ENCODE assay signal across 22 cellular contexts in the genomic region with DNA sequence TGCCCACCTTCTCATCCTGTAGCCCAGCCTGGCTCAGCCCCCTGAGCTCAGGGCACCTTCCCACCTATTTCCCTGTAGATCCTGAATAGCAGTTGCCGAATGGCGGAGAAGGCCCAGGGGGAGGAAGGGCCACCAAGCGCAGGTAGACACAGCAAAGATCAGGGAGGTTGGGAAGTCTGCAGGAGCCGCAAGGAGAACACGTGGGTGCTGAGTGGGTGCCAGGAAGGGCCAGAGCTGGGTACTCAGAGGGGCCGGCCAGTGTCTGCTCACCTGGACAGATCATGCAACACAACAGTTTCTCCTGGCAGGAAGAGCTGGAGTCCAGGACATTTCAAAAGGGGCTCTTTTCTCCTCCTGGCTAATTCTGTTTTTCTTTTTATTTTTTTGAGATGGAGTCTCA. TPM values are rescaled to one million over a fixed set of nuclear protein-coding genes. Genes with fewer than 3 reads are reported as not detected.
DNase-seq lines count a peak whose midpoint lies in the region; ATAC-seq and TF ChIP-seq lines count a peak whose summit lies in the region.
"Had no signal": no experiment of that assay in that cellular context is flagged by ENCODE, and none has a peak within 500 bp of the region (broad histone marks: within the 10 kb centered on the region; RNA-seq: fewer than 3 reads in every experiment).

No MANE protein-coding gene starts in this region.

- ATAC-seq in left ventricle myocardium superior (no peak), HG02798 (IDR thresholded peaks at IDR 0.05; ENCODE audit: poor library complexity, unreplicated experiment) (no peak)
- ATAC-seq: A549 had no signal

- no peak overlapping the region for H2BK15ac ChIP-seq in H9 (ENCODE audit: low read depth, low read length)

- no peak overlapping the region for H2BK5ac ChIP-seq in H9 (ENCODE audit: insufficient read length, low read length)

- H4K91ac ChIP-seq in H9 (ENCODE audit: insufficient read length, low read depth, low read length) = no peak overlapping the region

- H3K4me1 Mint-ChIP-seq in H9 = peaks cover 9% of the 10 kb centered on the region in 2 experiments
- H3K4me1 Mint-ChIP-seq: CD14-positive monocyte had no signal

- peaks cover 37% of the 10 kb centered on the region for H3K36me3 ChIP-seq in left ventricle myocardium inferior
- H3K36me3 ChIP-seq in tibial artery = peaks cover 18 to 62% (median 40%) of the 10 kb centered on the region in 3 donors

- no peak overlapping the region for H3K4me3 ChIP-seq in left ventricle myocardium inferior
- H3K4me3 ChIP-seq in tibial artery = peak overlapping the region in 1 of 2 donors; percentile 26
- H3K4me3 ChIP-seq: A549 had no signal

- no peak overlapping the region for H3K4me2 ChIP-seq in H9 (ENCODE audit: insufficient read depth, insufficient read length, low read length)
- H3K4me2 ChIP-seq: A549 had no signal

- no peak for DNase-seq in left ventricle myocardium inferior
- no peak for DNase-seq in left ventricle myocardium superior
- no peak for DNase-seq in tibial artery
- DNase-seq in H9 = no peak
- DNase-seq in COLO829 (ENCODE audit: low spot score) = no peak
- DNase-seq: EL, GF-D8, GOT3, MV-4-11, NCI-H1105 treated with DMSO at 0.1 percent for 48 hours, NCI-H2029 treated with DMSO at 0.1 percent for 48 hours, NCI-H226, NCI-H510A treated with DMSO at 0.1 percent for 48 hours, NCI-H748 treated with DMSO at 0.1 percent for 48 hours had no signal

- H3K36me3 Mint-ChIP-seq in H9 (ENCODE audit: insufficient read depth in 1 of 3, low read depth in 3 of 3) = peaks cover 14 to 42% (median 34%) of the 10 kb centered on the region in 3 experiments; a peak in 6 of 7 replicates

- H2BK12ac ChIP-seq in H9 (ENCODE audit: insufficient read length, low read depth, low read length) = no peak overlapping the region

- intact Hi-C loops in left ventricle myocardium inferior (cut with micrococcal nuclease) = loop anchor here (5.0 kb wide), 1 partner anchor 184 kb away; no protein-coding TSS in a partner anchor
- intact Hi-C loops in left ventricle myocardium superior (cut with micrococcal nuclease) = loop anchor here (2.0 kb wide), 1 partner anchor 185 kb away; no protein-coding TSS in a partner anchor
- intact Hi-C loops in tibial artery (cut with DNase I; ENCODE audit: low total_unique reads) = loop anchor here (2.0 to 10.0 kb wide), 3 partner anchors 189 to 253 kb away; partner anchors contain the start of genes GON7 and UBR7

- H3K9me3 ChIP-seq in left ventricle myocardium inferior (replicated peaks) = no peaks in the 10 kb centered on the region
- H3K9me3 ChIP-seq in tibial artery = no peaks in the 10 kb centered on the region
- H3K9me3 ChIP-seq in H9 (ENCODE audit: control insufficient read depth, low read depth, low read length) = no peaks in the 10 kb centered on the region
- H3K9me3 ChIP-seq: A549 had no signal

- H3K79me1 ChIP-seq in H9 (ENCODE audit: insufficient read depth, low read depth, low read length, poor library complexity, severe bottlenecking) = no peaks in the 10 kb centered on the region

- no peak overlapping the region for H2AK5ac ChIP-seq in H9 (ENCODE audit: insufficient read length, low read length)

- TF ChIP-seq CTCF in left ventricle myocardium inferior (IDR thresholded peaks at IDR 0.05; ENCODE audit: borderline replicate concordance) (no peak), tibial artery (IDR thresholded peaks at IDR 0.05) (no peak), H9 (conservative IDR thresholded peaks at IDR 0.05) (no peak)

- H3K23ac ChIP-seq in H9 (ENCODE audit: insufficient read length, low read depth, low read length) = no peak overlapping the region

- H3K4me1 ChIP-seq in left ventricle myocardium inferior (peaks cover 72% of the 10 kb centered on the region), tibial artery (peaks cover 0 to 43% (median 36%) of the 10 kb centered on the region in 4 donors), H9 (ENCODE audit: insufficient read depth, low read length) (no peaks in the 10 kb centered on the region)

- H2AFZ ChIP-seq in H9 (ENCODE audit: low read length) = no peak overlapping the region

- H3K4ac ChIP-seq in H9 (ENCODE audit: low read depth, low read length) = no peak overlapping the region

- H3K9ac ChIP-seq in H9 (ENCODE audit: extremely low read depth, insufficient read length, low read length) = no peak overlapping the region

- H3K23me2 ChIP-seq in H9 (ENCODE audit: insufficient read length, low read depth, low read length, poor library complexity, severe bottlenecking) = no peaks in the 10 kb centered on the region

- no peaks in the 10 kb centered on the region for H3K27me3 ChIP-seq in left ventricle myocardium inferior (ENCODE audit: low read depth)
- no peaks in the 10 kb centered on the region for H3K27me3 ChIP-seq in layer of hippocampus (ENCODE audit: control insufficient read depth, insufficient read depth, low read length)
- H3K27me3 ChIP-seq in tibial artery = no peaks in the 10 kb centered on the region
- no peaks in the 10 kb centered on the region for H3K27me3 ChIP-seq in H9 (ENCODE audit: insufficient read depth, low read length)

- H2BK20ac ChIP-seq in H9 (ENCODE audit: low read depth, low read length, poor library complexity, severe bottlenecking) = no peak overlapping the region

- no peak overlapping the region for H2BK120ac ChIP-seq in H9 (ENCODE audit: low read depth, low read length, poor library complexity, severe bottlenecking)

- H3K14ac ChIP-seq in H9 (ENCODE audit: insufficient read depth, low read length) = no peak overlapping the region

- no peak overlapping the region for H4K5ac ChIP-seq in H9 (ENCODE audit: insufficient read length, low read depth, low read length)

- H3K27ac ChIP-seq in left ventricle myocardium inferior (replicated peaks) = peak overlapping the region; percentile 87
- H3K27ac ChIP-seq in cingulate gyrus (ENCODE audit: low read depth, low read length) = peak overlapping the region; percentile 76
- H3K27ac ChIP-seq in layer of hippocampus (ENCODE audit: low read depth, low read length) = peak overlapping the region; percentile 52
- H3K27ac ChIP-seq in tibial artery = peak overlapping the region; percentile 72 to 85
- no peak overlapping the region for H3K27ac ChIP-seq in H9 (ENCODE audit: insufficient read length, low read depth, low read length)
- H3K27ac ChIP-seq: A549 had no signal

- H4K20me1 ChIP-seq in H9 (ENCODE audit: control insufficient read depth, insufficient read depth, insufficient read length) = no peaks in the 10 kb centered on the region

- no peak overlapping the region for H3K4me3 Mint-ChIP-seq in H9
- H3K4me3 Mint-ChIP-seq: B cell, CD14-positive monocyte, IgD-negative memory B cell had no signal

- no peak overlapping the region for H3K56ac ChIP-seq in H9 (ENCODE audit: insufficient read length, low read depth, low read length)

- no peak overlapping the region for H3K18ac ChIP-seq in H9 (ENCODE audit: insufficient read length, low read depth, low read length)

- 0 out of 7 replicates have a peak overlapping the region, but pooled peaks of 1 of the 3 experiments have one; percentile 18 for H3K27ac Mint-ChIP-seq in H9
- H3K27ac Mint-ChIP-seq: B cell, IgD-negative memory B cell had no signal

- no peak overlapping the region for H3T11ph ChIP-seq in H9 (ENCODE audit: low read length)

- H3K9me3 Mint-ChIP-seq in H9 = no peaks in the 10 kb centered on the region; a peak in 1 of 5 replicates
- H3K9me3 Mint-ChIP-seq: CD14-positive monocyte, IgD-negative memory B cell had no signal

- WGBS in H9 (ENCODE audit: extremely low coverage, insufficient read length, low lambda C conversion rate) = no CpG with 5 or more reads among the region's 6 CpGs

- no peaks in the 10 kb centered on the region for H3K27me3 Mint-ChIP-seq in H9 (ENCODE audit: low read depth)
- H3K27me3 Mint-ChIP-seq: B cell, IgD-negative memory B cell had no signal

- H4K8ac ChIP-seq in H9 (replicated peaks; ENCODE audit: insufficient read length, low read depth, low read length) = no peak overlapping the region

- no peaks in the 10 kb centered on the region for H3K79me2 ChIP-seq in H9 (ENCODE audit: insufficient read depth, low read length)

RNA-seq across cellular contexts. Expression of gene CHGA, which starts 30.6 kb away (rescaled TPM):
- total RNA-seq in left ventricle myocardium inferior = not detected
- total RNA-seq in left ventricle myocardium superior = not detected
- total RNA-seq in H9 (2021) = 6.7 and 7.8 TPM in 2 replicates
- total RNA-seq: B cell, M059J had no signal
